ENCODE assay signal across 17 cellular contexts in genomic region chr20:4664691-4665360, GRCh38. TPM values are rescaled to one million over a fixed set of nuclear protein-coding genes. Genes with fewer than 3 reads are reported as not detected.
DNase-seq lines count a peak whose midpoint lies in the region; ATAC-seq and TF ChIP-seq lines count a peak whose summit lies in the region.
"Had no signal": no experiment of that assay in that cellular context is flagged by ENCODE, and none has a peak within 500 bp of the region (broad histone marks: within the 10 kb centered on the region; RNA-seq: fewer than 3 reads in every experiment).

No MANE protein-coding gene starts in this region.

- DNase-seq in right cardiac atrium (peak; percentile 45 to 49 (median 46)), left ventricle myocardium inferior (no peak), immature natural killer cell (no peak), WTC11 (ENCODE audit: low spot score) (no peak), AG20443 (ENCODE audit: low spot score) (no peak), body of pancreas (no peak)
- DNase-seq in activated CD4-positive, alpha-beta memory T cell treated with anti-CD3 and anti-CD28 coated beads for 36 hours = no peak
- no peak for DNase-seq in CD8-positive, alpha-beta T cell
- DNase-seq: EL, foreskin fibroblast, mesendoderm, MV-4-11, SHP77 treated with DMSO at 0.1 percent for 48 hours, testis had no signal

- peak overlapping the region; percentile 88 for H3K27ac Mint-ChIP-seq in activated CD4-positive, alpha-beta memory T cell treated with anti-CD3 and anti-CD28 coated beads for 36 hours
- H3K27ac Mint-ChIP-seq in immature natural killer cell (peak overlapping the region; percentile 79 to 96 (median 91)), WTC11 (no peak overlapping the region)
- no peak overlapping the region for H3K27ac Mint-ChIP-seq in CD8-positive, alpha-beta T cell
- H3K27ac Mint-ChIP-seq: B cell had no signal

- intact Hi-C loops in right cardiac atrium (cut with DNase I) (no loop called here), left ventricle myocardium inferior (cut with micrococcal nuclease) (no loop called here), body of pancreas (cut with DNase I) (no loop called here)
- intact Hi-C loops in activated CD4-positive, alpha-beta memory T cell treated with anti-CD3 and anti-CD28 coated beads for 36 hours (cut with micrococcal nuclease) = loop anchor here (5.0 kb wide), 2 partner anchors 48 to 62 kb away; no protein-coding TSS in a partner anchor
- intact Hi-C loops in CD8-positive, alpha-beta T cell (cut with DNase I, micrococcal nuclease) = loop anchor here in 1 of 2 experiments (10.0 kb wide), 1 partner anchor 50 kb away; no protein-coding TSS in a partner anchor

- H3K27me3 Mint-ChIP-seq in activated CD4-positive, alpha-beta memory T cell treated with anti-CD3 and anti-CD28 coated beads for 36 hours = no peaks in the 10 kb centered on the region
- peaks cover 0 to 2% (median 0%) of the 10 kb centered on the region in 3 donors for H3K27me3 Mint-ChIP-seq in immature natural killer cell (ENCODE audit: low read depth in 3 of 3)
- no peaks in the 10 kb centered on the region for H3K27me3 Mint-ChIP-seq in CD8-positive, alpha-beta T cell (ENCODE audit: low read depth)
- H3K27me3 Mint-ChIP-seq in WTC11 (ENCODE audit: low read depth) = no peaks in the 10 kb centered on the region
- H3K27me3 Mint-ChIP-seq: B cell had no signal

- no peak for TF ChIP-seq POLR2A in body of pancreas (IDR thresholded peaks at IDR 0.05)

- no peaks in the 10 kb centered on the region for H3K4me1 ChIP-seq in right cardiac atrium (ENCODE audit: control insufficient read depth, insufficient read depth, low read length)
- peaks cover 12% of the 10 kb centered on the region for H3K4me1 ChIP-seq in left ventricle myocardium inferior
- H3K4me1 ChIP-seq in CD8-positive, alpha-beta T cell (ENCODE audit: insufficient read depth, low read length) = peaks cover 9% of the 10 kb centered on the region
- no peaks in the 10 kb centered on the region for H3K4me1 ChIP-seq in body of pancreas
- H3K4me1 ChIP-seq: ascending aorta, testis had no signal

- H3K36me3 ChIP-seq in left ventricle myocardium inferior (no peaks in the 10 kb centered on the region), body of pancreas (replicated peaks in 1 of 2; ENCODE audit: insufficient read depth in 1 of 2, low read depth in 2 of 2) (no peaks in the 10 kb centered on the region)
- no peaks in the 10 kb centered on the region for H3K36me3 ChIP-seq in CD8-positive, alpha-beta T cell (ENCODE audit: insufficient read depth, low read length)
- H3K36me3 ChIP-seq: ascending aorta had no signal

- no peaks in the 10 kb centered on the region for H3K9me3 ChIP-seq in right cardiac atrium (ENCODE audit: control insufficient read depth, low read length)
- no peaks in the 10 kb centered on the region for H3K9me3 ChIP-seq in left ventricle myocardium inferior (replicated peaks)
- no peaks in the 10 kb centered on the region for H3K9me3 ChIP-seq in CD8-positive, alpha-beta T cell (ENCODE audit: low read length)
- H3K9me3 ChIP-seq in body of pancreas = no peaks in the 10 kb centered on the region
- H3K9me3 ChIP-seq: ascending aorta, testis had no signal

- H3K4me3 ChIP-seq in right cardiac atrium (ENCODE audit: low read length) = no peak overlapping the region
- H3K4me3 ChIP-seq in left ventricle myocardium inferior = no peak overlapping the region
- H3K4me3 ChIP-seq in CD8-positive, alpha-beta T cell (ENCODE audit: low read depth, low read length) = no peak overlapping the region
- H3K4me3 ChIP-seq in body of pancreas = no peak overlapping the region
- H3K4me3 ChIP-seq: ascending aorta, testis had no signal

- CTCF ChIA-PET in activated CD4-positive, alpha-beta memory T cell treated with anti-CD3 and anti-CD28 coated beads for 36 hours (lab: Charles Lee) = interaction anchor here (0.6 to 2.0 kb wide), 6 partner anchors 20 to 291 kb away, joined by 3 to 7 read pairs (median 4); no protein-coding TSS in a partner anchor
- CTCF ChIA-PET in CD8-positive, alpha-beta T cell (lab: Charles Lee) = interaction anchor here (0.5 to 2.1 kb wide), 3 partner anchors 19 to 56 kb away, joined by 3 to 7 read pairs (median 3); no protein-coding TSS in a partner anchor
- CTCF ChIA-PET in WTC11 (lab: Charles Lee) = interaction anchor here (0.6 to 0.7 kb wide), 2 partner anchors 51 to 55 kb away, joined by 3 read pairs; no protein-coding TSS in a partner anchor

- H3K27me3 ChIP-seq in right cardiac atrium (ENCODE audit: control insufficient read depth, insufficient read depth) (no peaks in the 10 kb centered on the region), left ventricle myocardium inferior (ENCODE audit: low read depth) (no peaks in the 10 kb centered on the region), body of pancreas (no peaks in the 10 kb centered on the region)
- H3K27me3 ChIP-seq in CD8-positive, alpha-beta T cell (ENCODE audit: insufficient read depth, low read length) = no peaks in the 10 kb centered on the region
- H3K27me3 ChIP-seq: ascending aorta, testis had no signal

- H3K27ac ChIP-seq in right cardiac atrium (ENCODE audit: low read length) = no peak overlapping the region
- no peak overlapping the region for H3K27ac ChIP-seq in left ventricle myocardium inferior (replicated peaks)
- no peak overlapping the region for H3K27ac ChIP-seq in CD8-positive, alpha-beta T cell (ENCODE audit: low read depth, low read length)
- no peak overlapping the region for H3K27ac ChIP-seq in body of pancreas
- H3K27ac ChIP-seq: ascending aorta, testis had no signal

- ATAC-seq in right cardiac atrium (peak in 1 of 2 donors; percentile 25), WTC11 (no peak), body of pancreas (no peak)
- ATAC-seq in CD8-positive, alpha-beta T cell = no peak

- no peaks in the 10 kb centered on the region for H3K36me3 Mint-ChIP-seq in activated CD4-positive, alpha-beta memory T cell treated with anti-CD3 and anti-CD28 coated beads for 36 hours
- H3K36me3 Mint-ChIP-seq in immature natural killer cell (peaks cover 0 to 3% (median 0%) of the 10 kb centered on the region in 3 donors), WTC11 (no peaks in the 10 kb centered on the region)
- H3K36me3 Mint-ChIP-seq in CD8-positive, alpha-beta T cell = no peaks in the 10 kb centered on the region

- peaks cover 38% of the 10 kb centered on the region for H3K4me1 Mint-ChIP-seq in activated CD4-positive, alpha-beta memory T cell treated with anti-CD3 and anti-CD28 coated beads for 36 hours (ENCODE audit: low read depth)
- peaks cover 42 to 50% of the 10 kb centered on the region in 2 donors for H3K4me1 Mint-ChIP-seq in immature natural killer cell
- H3K4me1 Mint-ChIP-seq in CD8-positive, alpha-beta T cell (ENCODE audit: low read depth) = peaks cover 21% of the 10 kb centered on the region
- H3K4me1 Mint-ChIP-seq in WTC11 = peaks cover 13% of the 10 kb centered on the region

- no peaks in the 10 kb centered on the region for H3K9me3 Mint-ChIP-seq in activated CD4-positive, alpha-beta memory T cell treated with anti-CD3 and anti-CD28 coated beads for 36 hours
- H3K9me3 Mint-ChIP-seq in immature natural killer cell (no peaks in the 10 kb centered on the region), WTC11 (0 out of 2 replicates have a peak, but pooled peaks cover 2% of the 10 kb centered on the region)
- no peaks in the 10 kb centered on the region for H3K9me3 Mint-ChIP-seq in CD8-positive, alpha-beta T cell

- TF ChIP-seq CTCF in left ventricle myocardium inferior (IDR thresholded peaks at IDR 0.05; ENCODE audit: borderline replicate concordance) = no peak
- no peak for TF ChIP-seq CTCF in CD8-positive, alpha-beta T cell (IDR thresholded peaks at IDR 0.05)
- TF ChIP-seq CTCF in WTC11 (IDR thresholded peaks at IDR 0.05) = no peak
- TF ChIP-seq CTCF in body of pancreas (IDR thresholded peaks at IDR 0.05) = no peak

- POLR2A ChIA-PET in activated CD4-positive, alpha-beta memory T cell treated with anti-CD3 and anti-CD28 coated beads for 36 hours (lab: Charles Lee) = interaction anchor here (1.1 to 1.9 kb wide), 2 partner anchors 23 to 25 kb away, joined by 4 to 7 read pairs; no protein-coding TSS in a partner anchor
- POLR2A ChIA-PET in CD8-positive, alpha-beta T cell (lab: Charles Lee) = interaction anchor here (0.6 to 2.2 kb wide), 2 partner anchors 27 to 1026 kb away, joined by 3 to 5 read pairs; no protein-coding TSS in a partner anchor
- POLR2A ChIA-PET in WTC11 (lab: Charles Lee) = no interaction called here

- WGBS in right cardiac atrium = 89% methylated on average over 12 of the region's 12 CpGs
- WGBS in body of pancreas, 2 donors = 83 to 88% methylated on average over 12 of the region's 12 CpGs

- no peak overlapping the region for H3K4me3 Mint-ChIP-seq in activated CD4-positive, alpha-beta memory T cell treated with anti-CD3 and anti-CD28 coated beads for 36 hours
- H3K4me3 Mint-ChIP-seq in immature natural killer cell = peak overlapping the region in 3 of 5 donors; percentile 42 to 89 (median 88)
- no peak overlapping the region for H3K4me3 Mint-ChIP-seq in CD8-positive, alpha-beta T cell
- H3K4me3 Mint-ChIP-seq in WTC11 = no peak overlapping the region
- H3K4me3 Mint-ChIP-seq: B cell had no signal

TF ChIP-seq in WTC11, 78 proteins besides CTCF, POLR2A, EP300 and RAD21 (continues in another document):
- no peak for TF ChIP-seq ZNF512 (CRISPR knock-in tag; IDR thresholded peaks at IDR 0.05; ENCODE audit: borderline replicate concordance)

RNA-seq across cellular contexts. Expression of gene PRNP, which starts 21.4 kb away (rescaled TPM):
- total RNA-seq in right cardiac atrium (100 to 1,000 TPM; 134 to 195 (median 178) TPM), left ventricle myocardium inferior (127 TPM), WTC11 (2021) (14.8 to 16.8 TPM (median 15.6 TPM) in 3 replicates), body of pancreas (10 to 100 TPM; 25.1 to 39.2 TPM)
- polyA plus RNA-seq in right cardiac atrium (146 TPM), immature natural killer cell (100 to 1,000 TPM in 2 of 3 donors, 10 to 100 TPM in 1; 82.6 to 137 (median 128) TPM)
- 10 to 100 TPM; 53.2 to 54.6 TPM for total RNA-seq in activated CD4-positive, alpha-beta memory T cell treated with anti-CD3 and anti-CD28 coated beads for 36 hours
- 100 to 1,000 TPM; 110 to 113 TPM for total RNA-seq in CD8-positive, alpha-beta T cell

RNA-seq across cellular contexts. Expression of gene PRND, which starts 56.9 kb away (rescaled TPM):
- total RNA-seq in right cardiac atrium = not detected
- not detected for polyA plus RNA-seq in right cardiac atrium
- total RNA-seq in left ventricle myocardium inferior = not detected
- not detected for total RNA-seq in activated CD4-positive, alpha-beta memory T cell treated with anti-CD3 and anti-CD28 coated beads for 36 hours
- not detected for polyA plus RNA-seq in immature natural killer cell
- total RNA-seq in CD8-positive, alpha-beta T cell = not detected
- total RNA-seq in WTC11 (2021) = 0.04 to 0.07 TPM in 2 of 3 replicates, not detected in the other
- total RNA-seq in body of pancreas = not detected
- total RNA-seq: ascending aorta, B cell, osteocyte had no signal

Comparison
In these comparisons a context has a peak if more than half of its experiments do, and no peak if none do; other contexts are left out.
1. DNase-seq: peak in right cardiac atrium (3 of 3); none in left ventricle myocardium inferior (single experiment), activated CD4-positive, alpha-beta memory T cell treated with anti-CD3 and anti-CD28 coated beads for 36 hours (single experiment), immature natural killer cell (0 of 3), CD8-positive, alpha-beta T cell (0 of 7), WTC11 (single experiment), AG20443 (single experiment) and body of pancreas (0 of 4).
2. H3K27ac Mint-ChIP-seq: peak in activated CD4-positive, alpha-beta memory T cell treated with anti-CD3 and anti-CD28 coated beads for 36 hours (single experiment) and immature natural killer cell (6 of 6); none in CD8-positive, alpha-beta T cell (single experiment) and WTC11 (single experiment).
3. H3K4me3 Mint-ChIP-seq: peak in immature natural killer cell (3 of 5); none in activated CD4-positive, alpha-beta memory T cell treated with anti-CD3 and anti-CD28 coated beads for 36 hours (single experiment), CD8-positive, alpha-beta T cell (single experiment) and WTC11 (single experiment).